1 cellular context compared by ENCODE assay signal in the genomic region with DNA sequence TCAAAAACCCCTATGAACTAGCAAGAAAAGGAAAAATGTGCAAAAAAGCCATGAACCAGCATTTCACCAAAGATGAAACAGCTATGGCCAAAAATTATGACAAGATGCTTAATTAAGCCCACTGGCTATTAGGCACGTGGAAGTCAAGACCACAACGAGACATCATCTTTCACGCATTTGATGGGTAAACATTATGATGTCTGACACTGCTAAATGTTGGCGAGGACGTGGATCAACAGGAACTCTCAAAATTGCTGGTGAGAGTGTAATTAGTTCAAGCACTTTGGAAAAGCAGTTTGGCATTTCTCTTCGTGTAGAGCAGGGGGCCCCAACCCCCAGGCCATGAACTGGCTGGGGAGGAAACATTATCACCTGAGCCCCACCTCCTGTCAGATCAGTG.
TF ChIP-seq lines count a peak whose summit lies in the region.

No MANE protein-coding gene starts in this region.

TF ChIP-seq in HepG2, 621 proteins besides CTCF, POLR2A, EP300 and RAD21:
- TF ChIP-seq ZNF7 (CRISPR knock-in tag; IDR thresholded peaks at IDR 0.05): peak; percentile 62; the same call in 1 of the 2 replicates
- no peak for TF ChIP-seq ZMYM2 (CRISPR knock-in tag; IDR thresholded peaks at IDR 0.05)
- TF ChIP-seq, protein P1, sequence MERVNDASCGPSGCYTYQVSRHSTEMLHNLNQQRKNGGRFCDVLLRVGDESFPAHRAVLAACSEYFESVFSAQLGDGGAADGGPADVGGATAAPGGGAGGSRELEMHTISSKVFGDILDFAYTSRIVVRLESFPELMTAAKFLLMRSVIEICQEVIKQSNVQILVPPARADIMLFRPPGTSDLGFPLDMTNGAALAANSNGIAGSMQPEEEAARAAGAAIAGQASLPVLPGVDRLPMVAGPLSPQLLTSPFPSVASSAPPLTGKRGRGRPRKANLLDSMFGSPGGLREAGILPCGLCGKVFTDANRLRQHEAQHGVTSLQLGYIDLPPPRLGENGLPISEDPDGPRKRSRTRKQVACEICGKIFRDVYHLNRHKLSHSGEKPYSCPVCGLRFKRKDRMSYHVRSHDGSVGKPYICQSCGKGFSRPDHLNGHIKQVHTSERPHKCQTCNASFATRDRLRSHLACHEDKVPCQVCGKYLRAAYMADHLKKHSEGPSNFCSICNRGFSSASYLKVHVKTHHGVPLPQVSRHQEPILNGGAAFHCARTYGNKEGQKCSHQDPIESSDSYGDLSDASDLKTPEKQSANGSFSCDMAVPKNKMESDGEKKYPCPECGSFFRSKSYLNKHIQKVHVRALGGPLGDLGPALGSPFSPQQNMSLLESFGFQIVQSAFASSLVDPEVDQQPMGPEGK (CRISPR knock-in tag; IDR thresholded peaks at IDR 0.05): 0 out of 2 replicates have a peak, but pooled peaks have one; percentile 7
- no peak for TF ChIP-seq TGIF2 (CRISPR knock-in tag; IDR thresholded peaks at IDR 0.05)
